In genomic region chr2:203878060-203878459, GRCh38 we compare ENCODE assay signal across 3 cellular contexts.
TF ChIP-seq lines count a peak whose summit lies in the region.

No MANE protein-coding gene starts in this region.

TF ChIP-seq in SK-N-SH treated with all-trans-retinoic acid at 6 μM for 48 hours, 23 proteins besides CTCF, POLR2A, EP300 and RAD21 (continued from another document):
- TF ChIP-seq ZNF70 (CRISPR knock-in tag; IDR thresholded peaks at IDR 0.05) (no peak), CREB5 (CRISPR knock-in tag; IDR thresholded peaks at IDR 0.05; ENCODE audit: low read depth) (no peak), GLIS3 (CRISPR knock-in tag; IDR thresholded peaks at IDR 0.05) (no peak), CSDC2 (CRISPR knock-in tag; IDR thresholded peaks at IDR 0.05) (no peak), BACH2 (CRISPR knock-in tag; IDR thresholded peaks at IDR 0.05; ENCODE audit: borderline replicate concordance) (no peak), ESRRG (CRISPR knock-in tag; IDR thresholded peaks at IDR 0.05) (no peak), OSR1 (CRISPR knock-in tag; IDR thresholded peaks at IDR 0.05) (no peak), ZFP3 (CRISPR knock-in tag; IDR thresholded peaks at IDR 0.05) (no peak)

TF ChIP-seq in SK-N-SH, 30 proteins besides CTCF, POLR2A, EP300 and RAD21 (continued from another document):
- TF ChIP-seq, protein P1, sequence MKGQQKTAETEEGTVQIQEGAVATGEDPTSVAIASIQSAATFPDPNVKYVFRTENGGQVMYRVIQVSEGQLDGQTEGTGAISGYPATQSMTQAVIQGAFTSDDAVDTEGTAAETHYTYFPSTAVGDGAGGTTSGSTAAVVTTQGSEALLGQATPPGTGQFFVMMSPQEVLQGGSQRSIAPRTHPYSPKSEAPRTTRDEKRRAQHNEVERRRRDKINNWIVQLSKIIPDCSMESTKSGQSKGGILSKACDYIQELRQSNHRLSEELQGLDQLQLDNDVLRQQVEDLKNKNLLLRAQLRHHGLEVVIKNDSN (IDR thresholded peaks at IDR 0.05; ENCODE audit: borderline replicate concordance, low read depth): no peak
- TF ChIP-seq SMC3 (IDR thresholded peaks at IDR 0.05; ENCODE audit: low read depth, low read length) (no peak), NFIC (IDR thresholded peaks at IDR 0.05; ENCODE audit: borderline replicate concordance) (no peak), FOSL2 (IDR thresholded peaks at IDR 0.05; ENCODE audit: borderline replicate concordance, low read depth) (no peak), GATA2 (CRISPR knock-in tag; IDR thresholded peaks at IDR 0.05) (no peak), GABPA (IDR thresholded peaks at IDR 0.05; ENCODE audit: low read depth) (no peak), MXI1 (IDR thresholded peaks at IDR 0.05; ENCODE audit: low read depth, low read length) (no peak), TEAD4 (IDR thresholded peaks at IDR 0.05; ENCODE audit: borderline replicate concordance, insufficient read depth) (no peak), RFX5 (IDR thresholded peaks at IDR 0.05; ENCODE audit: low read length) (no peak), CHD2 (IDR thresholded peaks at IDR 0.05; ENCODE audit: low read length, partially characterized antibody) (no peak), SIN3A (IDR thresholded peaks at IDR 0.05; ENCODE audit: borderline replicate concordance, low read depth, low read length) (no peak), NRF1 (IDR thresholded peaks at IDR 0.05; ENCODE audit: low read depth, low read length) (no peak)
- TF ChIP-seq, protein P2, sequence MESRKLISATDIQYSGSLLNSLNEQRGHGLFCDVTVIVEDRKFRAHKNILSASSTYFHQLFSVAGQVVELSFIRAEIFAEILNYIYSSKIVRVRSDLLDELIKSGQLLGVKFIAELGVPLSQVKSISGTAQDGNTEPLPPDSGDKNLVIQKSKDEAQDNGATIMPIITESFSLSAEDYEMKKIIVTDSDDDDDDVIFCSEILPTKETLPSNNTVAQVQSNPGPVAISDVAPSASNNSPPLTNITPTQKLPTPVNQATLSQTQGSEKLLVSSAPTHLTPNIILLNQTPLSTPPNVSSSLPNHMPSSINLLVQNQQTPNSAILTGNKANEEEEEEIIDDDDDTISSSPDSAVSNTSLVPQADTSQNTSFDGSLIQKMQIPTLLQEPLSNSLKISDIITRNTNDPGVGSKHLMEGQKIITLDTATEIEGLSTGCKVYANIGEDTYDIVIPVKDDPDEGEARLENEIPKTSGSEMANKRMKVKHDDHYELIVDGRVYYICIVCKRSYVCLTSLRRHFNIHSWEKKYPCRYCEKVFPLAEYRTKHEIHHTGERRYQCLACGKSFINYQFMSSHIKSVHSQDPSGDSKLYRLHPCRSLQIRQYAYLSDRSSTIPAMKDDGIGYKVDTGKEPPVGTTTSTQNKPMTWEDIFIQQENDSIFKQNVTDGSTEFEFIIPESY (IDR thresholded peaks at IDR 0.05; ENCODE audit: borderline replicate concordance, low read depth): no peak
- TF ChIP-seq, protein P3, sequence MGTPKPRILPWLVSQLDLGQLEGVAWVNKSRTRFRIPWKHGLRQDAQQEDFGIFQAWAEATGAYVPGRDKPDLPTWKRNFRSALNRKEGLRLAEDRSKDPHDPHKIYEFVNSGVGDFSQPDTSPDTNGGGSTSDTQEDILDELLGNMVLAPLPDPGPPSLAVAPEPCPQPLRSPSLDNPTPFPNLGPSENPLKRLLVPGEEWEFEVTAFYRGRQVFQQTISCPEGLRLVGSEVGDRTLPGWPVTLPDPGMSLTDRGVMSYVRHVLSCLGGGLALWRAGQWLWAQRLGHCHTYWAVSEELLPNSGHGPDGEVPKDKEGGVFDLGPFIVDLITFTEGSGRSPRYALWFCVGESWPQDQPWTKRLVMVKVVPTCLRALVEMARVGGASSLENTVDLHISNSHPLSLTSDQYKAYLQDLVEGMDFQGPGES (IDR thresholded peaks at IDR 0.05; ENCODE audit: low read depth, low read length): no peak
TF ChIP-seq in SK-N-SH: peak in this region for 0.

TF ChIP-seq in neural cell, 6 proteins besides CTCF, POLR2A, EP300 and RAD21:
- TF ChIP-seq, protein P4, sequence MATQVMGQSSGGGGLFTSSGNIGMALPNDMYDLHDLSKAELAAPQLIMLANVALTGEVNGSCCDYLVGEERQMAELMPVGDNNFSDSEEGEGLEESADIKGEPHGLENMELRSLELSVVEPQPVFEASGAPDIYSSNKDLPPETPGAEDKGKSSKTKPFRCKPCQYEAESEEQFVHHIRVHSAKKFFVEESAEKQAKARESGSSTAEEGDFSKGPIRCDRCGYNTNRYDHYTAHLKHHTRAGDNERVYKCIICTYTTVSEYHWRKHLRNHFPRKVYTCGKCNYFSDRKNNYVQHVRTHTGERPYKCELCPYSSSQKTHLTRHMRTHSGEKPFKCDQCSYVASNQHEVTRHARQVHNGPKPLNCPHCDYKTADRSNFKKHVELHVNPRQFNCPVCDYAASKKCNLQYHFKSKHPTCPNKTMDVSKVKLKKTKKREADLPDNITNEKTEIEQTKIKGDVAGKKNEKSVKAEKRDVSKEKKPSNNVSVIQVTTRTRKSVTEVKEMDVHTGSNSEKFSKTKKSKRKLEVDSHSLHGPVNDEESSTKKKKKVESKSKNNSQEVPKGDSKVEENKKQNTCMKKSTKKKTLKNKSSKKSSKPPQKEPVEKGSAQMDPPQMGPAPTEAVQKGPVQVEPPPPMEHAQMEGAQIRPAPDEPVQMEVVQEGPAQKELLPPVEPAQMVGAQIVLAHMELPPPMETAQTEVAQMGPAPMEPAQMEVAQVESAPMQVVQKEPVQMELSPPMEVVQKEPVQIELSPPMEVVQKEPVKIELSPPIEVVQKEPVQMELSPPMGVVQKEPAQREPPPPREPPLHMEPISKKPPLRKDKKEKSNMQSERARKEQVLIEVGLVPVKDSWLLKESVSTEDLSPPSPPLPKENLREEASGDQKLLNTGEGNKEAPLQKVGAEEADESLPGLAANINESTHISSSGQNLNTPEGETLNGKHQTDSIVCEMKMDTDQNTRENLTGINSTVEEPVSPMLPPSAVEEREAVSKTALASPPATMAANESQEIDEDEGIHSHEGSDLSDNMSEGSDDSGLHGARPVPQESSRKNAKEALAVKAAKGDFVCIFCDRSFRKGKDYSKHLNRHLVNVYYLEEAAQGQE (IDR thresholded peaks at IDR 0.05; ENCODE audit: borderline replicate concordance): peak; percentile 35
- TF ChIP-seq EZH2 (IDR thresholded peaks at IDR 0.05; ENCODE audit: borderline replicate concordance, insufficient read depth, low read length, poor library complexity, severe bottlenecking): no peak
- TF ChIP-seq SMC3 (conservative IDR thresholded peaks at IDR 0.05; ENCODE audit: poor library complexity): no peak
- peak; percentile 60 for TF ChIP-seq POLR2AphosphoS5 (IDR thresholded peaks at IDR 0.05)
